In genomic region chr11:9615031-9615451, GRCh38 we compare ENCODE assay signal across 8 cellular contexts. TPM values are rescaled to one million over a fixed set of nuclear protein-coding genes. Genes with fewer than 3 reads are reported as not detected.
A peak's percentile ranks its signal among the peaks of the same experiment; 100 is the strongest.
DNase-seq lines count a peak whose midpoint lies in the region; ATAC-seq and TF ChIP-seq lines count a peak whose summit lies in the region.

No MANE protein-coding gene starts in this region.

- intact Hi-C loops in esophagus muscularis mucosa (cut with DNase I): loop anchor here (2.0 to 5.0 kb wide), 2 partner anchors 112 to 134 kb away; no protein-coding TSS in a partner anchor

- no peak overlapping the region for H2BK5ac ChIP-seq in H9 (ENCODE audit: insufficient read length, low read length)

- no CpG with 5 or more reads among the region's 2 CpGs for whole genome bisulfite sequencing in H9 (ENCODE audit: extremely low coverage, insufficient read length, low lambda C conversion rate)
- WGBS in esophagus muscularis mucosa: 77% methylated on average over 2 of the region's 2 CpGs

- no peak overlapping the region for H4K91ac ChIP-seq in H9 (ENCODE audit: insufficient read length, low read depth, low read length)

- H4K20me1 ChIP-seq in H9 (ENCODE audit: control insufficient read depth, insufficient read depth, insufficient read length): no peaks in the 10 kb centered on the region
- H4K20me1 ChIP-seq in MM.1S (ENCODE audit: insufficient read depth, low read length): no peaks in the 10 kb centered on the region

- peak overlapping the region in 1 of 2 experiments; percentile 38; a peak in 1 of 5 replicates for H3K4me3 Mint-ChIP-seq in H9
- H3K4me3 Mint-ChIP-seq in stimulated activated naive CD8-positive, alpha-beta T cell treated with anti-CD3 and anti-CD28 coated beads, Interleukin-15, amount 100 ng/mL, for 72 hours: peak overlapping the region in 1 of 2 donors; percentile 90

- H2AFZ ChIP-seq in H9 (ENCODE audit: low read length): no peak overlapping the region
- H2AFZ ChIP-seq in MM.1S (ENCODE audit: low read length): 0 out of 2 replicates have a peak overlapping the region, but pooled peaks have one; percentile 94

- H3K36me3 ChIP-seq in MM.1S (replicated peaks; ENCODE audit: insufficient read depth, low read length) (no peaks in the 10 kb centered on the region), esophagus muscularis mucosa (no peaks in the 10 kb centered on the region)

- H3K9me3 ChIP-seq in H9 (ENCODE audit: control insufficient read depth, low read depth, low read length) (no peaks in the 10 kb centered on the region), MM.1S (replicated peaks; ENCODE audit: insufficient read depth, low read length) (no peaks in the 10 kb centered on the region), esophagus muscularis mucosa (no peaks in the 10 kb centered on the region)

- peak overlapping the region; percentile 69 for H3K4me2 ChIP-seq in H9 (ENCODE audit: insufficient read depth, insufficient read length, low read length)
- H3K4me2 ChIP-seq in MM.1S (ENCODE audit: low read depth, low read length): peak overlapping the region; percentile 99; the same call in 1 of the 2 replicates

- DNase-seq in NOMO-1 (lab: John Stamatoyannopoulos, UW; ENCODE audit: unreplicated experiment in 2 of 2) (peak; percentile 53 to 68), NOMO-1 treated with dmso at 0.1 percent for 144 hours (lab: John Stamatoyannopoulos, UW; ENCODE audit: unreplicated experiment) (no peak), H9 (no peak), MM.1S (no peak), esophagus muscularis mucosa (ENCODE audit: extremely low spot score) (no peak), cerebellar cortex (ENCODE audit: low spot score) (no peak), NCI-H2227 treated with DMSO at 0.1 percent for 48 hours (lab: John Stamatoyannopoulos, UW) (no peak)
- DNase-seq in stimulated activated naive CD8-positive, alpha-beta T cell treated with anti-CD3 and anti-CD28 coated beads, Interleukin-15, amount 100 ng/mL, for 72 hours: peak; percentile 17 to 26

- H4K5ac ChIP-seq in H9 (ENCODE audit: insufficient read length, low read depth, low read length): no peak overlapping the region

- H3K23ac ChIP-seq in H9 (ENCODE audit: insufficient read length, low read depth, low read length): no peak overlapping the region

- no peaks in the 10 kb centered on the region for H3K27me3 Mint-ChIP-seq in H9 (ENCODE audit: low read depth)
- no peaks in the 10 kb centered on the region for H3K27me3 Mint-ChIP-seq in stimulated activated naive CD8-positive, alpha-beta T cell treated with anti-CD3 and anti-CD28 coated beads, Interleukin-15, amount 100 ng/mL, for 72 hours

- no peak overlapping the region for H3K56ac ChIP-seq in H9 (ENCODE audit: insufficient read length, low read depth, low read length)

- no peaks in the 10 kb centered on the region for H3K9me2 ChIP-seq in MM.1S (replicated peaks; ENCODE audit: insufficient read depth, low read length)

- H3K4me1 Mint-ChIP-seq in H9: peaks cover 22 to 24% of the 10 kb centered on the region in 2 experiments
- peaks cover 55% of the 10 kb centered on the region for H3K4me1 Mint-ChIP-seq in stimulated activated naive CD8-positive, alpha-beta T cell treated with anti-CD3 and anti-CD28 coated beads, Interleukin-15, amount 100 ng/mL, for 72 hours

- H3T11ph ChIP-seq in H9 (ENCODE audit: low read length): no peak overlapping the region

- no peak for TF ChIP-seq EP300 in esophagus muscularis mucosa (IDR thresholded peaks at IDR 0.05)

- no peak overlapping the region for H3K27ac ChIP-seq in H9 (ENCODE audit: insufficient read length, low read depth, low read length)
- H3K27ac ChIP-seq in MM.1S (ENCODE audit: low read length): no peak overlapping the region
- H3K27ac ChIP-seq in esophagus muscularis mucosa (replicated peaks in 1 of 4): peak overlapping the region; percentile 92 to 99 (median 96)

- peaks cover 11% of the 10 kb centered on the region for H3K23me2 ChIP-seq in H9 (ENCODE audit: insufficient read length, low read depth, low read length, poor library complexity, severe bottlenecking)

- H3K27ac Mint-ChIP-seq in H9: no peak overlapping the region
- H3K27ac Mint-ChIP-seq in stimulated activated naive CD8-positive, alpha-beta T cell treated with anti-CD3 and anti-CD28 coated beads, Interleukin-15, amount 100 ng/mL, for 72 hours: no peak overlapping the region

- H3K4me1 ChIP-seq in H9 (ENCODE audit: insufficient read depth, low read length): no peaks in the 10 kb centered on the region
- 0 out of 2 replicates have a peak, but pooled peaks cover 4% of the 10 kb centered on the region for H3K4me1 ChIP-seq in MM.1S (ENCODE audit: low read length)
- peaks cover 17 to 35% (median 32%) of the 10 kb centered on the region in 4 donors for H3K4me1 ChIP-seq in esophagus muscularis mucosa

- no peak overlapping the region for H3K4ac ChIP-seq in H9 (ENCODE audit: low read depth, low read length)

- no peaks in the 10 kb centered on the region for H3K27me3 ChIP-seq in H9 (ENCODE audit: insufficient read depth, low read length)
- no peaks in the 10 kb centered on the region for H3K27me3 ChIP-seq in MM.1S (replicated peaks; ENCODE audit: insufficient read depth, low read length)
- no peaks in the 10 kb centered on the region for H3K27me3 ChIP-seq in esophagus muscularis mucosa

- H2AK5ac ChIP-seq in H9 (ENCODE audit: insufficient read length, low read length): no peak overlapping the region

- H3K9me3 Mint-ChIP-seq in H9: peaks cover 0 to 2% of the 10 kb centered on the region in 2 experiments; a peak in 1 of 5 replicates
- peaks cover 0 to 5% of the 10 kb centered on the region in 2 donors for H3K9me3 Mint-ChIP-seq in stimulated activated naive CD8-positive, alpha-beta T cell treated with anti-CD3 and anti-CD28 coated beads, Interleukin-15, amount 100 ng/mL, for 72 hours

- no peak for TF ChIP-seq POLR2A in esophagus muscularis mucosa (IDR thresholded peaks at IDR 0.05; ENCODE audit: low read depth)

- H2BK20ac ChIP-seq in H9 (ENCODE audit: low read depth, low read length, poor library complexity, severe bottlenecking): no peak overlapping the region

- no peak for TF ChIP-seq CTCF in H9 (conservative IDR thresholded peaks at IDR 0.05)
- TF ChIP-seq CTCF in MM.1S (IDR thresholded peaks at IDR 0.05; ENCODE audit: low read length): no peak
- TF ChIP-seq CTCF in esophagus muscularis mucosa (IDR thresholded peaks at IDR 0.05): no peak

- H3K14ac ChIP-seq in H9 (ENCODE audit: insufficient read depth, low read length): no peak overlapping the region

- H2BK12ac ChIP-seq in H9 (ENCODE audit: insufficient read length, low read depth, low read length): no peak overlapping the region

- no peak overlapping the region for H2BK120ac ChIP-seq in H9 (ENCODE audit: low read depth, low read length, poor library complexity, severe bottlenecking)

- H4K8ac ChIP-seq in H9 (replicated peaks; ENCODE audit: insufficient read length, low read depth, low read length): no peak overlapping the region

- no peaks in the 10 kb centered on the region for H3K79me1 ChIP-seq in H9 (ENCODE audit: insufficient read depth, low read depth, low read length, poor library complexity, severe bottlenecking)

- H3F3A ChIP-seq in MM.1S (ENCODE audit: insufficient read depth, low read length): peaks cover 18% of the 10 kb centered on the region

- H3K4me3 ChIP-seq in MM.1S (ENCODE audit: low read length) (no peak overlapping the region), esophagus muscularis mucosa (no peak overlapping the region)

- no peaks in the 10 kb centered on the region for H3K79me2 ChIP-seq in H9 (ENCODE audit: insufficient read depth, low read length)
- no peaks in the 10 kb centered on the region for H3K79me2 ChIP-seq in MM.1S (ENCODE audit: low read length)

- 0 out of 7 replicates have a peak, but pooled peaks cover 0 to 3% (median 0%) of the 10 kb centered on the region in 3 experiments for H3K36me3 Mint-ChIP-seq in H9 (ENCODE audit: insufficient read depth in 1 of 3, low read depth in 3 of 3)

- H3K18ac ChIP-seq in H9 (ENCODE audit: insufficient read length, low read depth, low read length): no peak overlapping the region

- no peak overlapping the region for H2BK15ac ChIP-seq in H9 (ENCODE audit: low read depth, low read length)

- ATAC-seq in stimulated activated naive CD8-positive, alpha-beta T cell treated with anti-CD3 and anti-CD28 coated beads, Interleukin-15, amount 100 ng/mL, for 72 hours: no peak

- no peak overlapping the region for H3K9ac ChIP-seq in H9 (ENCODE audit: extremely low read depth, insufficient read length, low read length)
- no peak overlapping the region for H3K9ac ChIP-seq in MM.1S (ENCODE audit: low read length)

RNA-seq across cellular contexts. Expression of gene WEE1, which starts 41.6 kb away (rescaled TPM):
- total RNA-seq in H9 (2021): 136 and 142 TPM in 2 replicates
- total RNA-seq in esophagus muscularis mucosa: 10 to 100 TPM; 34.5 to 55.6 (median 41.6) TPM

RNA-seq across cellular contexts. Expression of gene SWAP70, which starts 48.8 kb away (rescaled TPM):
- 34.4 and 35.8 TPM in 2 replicates for total RNA-seq in H9 (2021)
- total RNA-seq in esophagus muscularis mucosa: 10 to 100 TPM; 37.8 to 54.9 (median 46.5) TPM

Comparison
In these comparisons a context has a peak if more than half of its experiments do, and no peak if none do; other contexts are left out.
1. DNase-seq: peak in NOMO-1 (2 of 2) and stimulated activated naive CD8-positive, alpha-beta T cell treated with anti-CD3 and anti-CD28 coated beads, Interleukin-15, amount 100 ng/mL, for 72 hours (2 of 2); none in NOMO-1 treated with dmso at 0.1 percent for 144 hours (single experiment), H9 (single experiment), MM.1S (single experiment), esophagus muscularis mucosa (single experiment), cerebellar cortex (single experiment) and NCI-H2227 treated with DMSO at 0.1 percent for 48 hours (single experiment).
2. H3K27ac ChIP-seq: peak in esophagus muscularis mucosa (4 of 4); none in H9 (single experiment) and MM.1S (single experiment).